Comparison of ENCODE assay signal across 21 cellular contexts in the genomic region with DNA sequence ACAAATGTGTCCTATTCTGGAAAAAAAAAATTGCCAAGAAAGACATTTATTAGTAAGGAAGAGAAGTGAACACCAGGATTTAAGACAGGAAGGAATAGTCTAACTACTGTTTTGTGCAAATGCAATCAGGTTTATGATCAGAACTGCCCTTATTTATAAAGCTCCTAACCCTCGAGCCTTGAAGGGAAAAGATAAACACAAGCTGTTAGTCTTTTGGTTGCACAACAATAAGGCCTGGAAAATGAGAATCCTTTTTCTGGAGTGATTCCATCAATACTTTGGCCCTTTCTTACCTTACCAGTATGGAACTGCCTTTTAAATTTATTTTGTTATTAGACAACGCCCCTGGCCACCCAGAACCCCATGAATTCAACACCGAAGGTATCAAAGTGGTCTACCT. TPM values are rescaled to one million over a fixed set of nuclear protein-coding genes. Genes with fewer than 3 reads are reported as not detected.
DNase-seq lines count a peak whose midpoint lies in the region; TF ChIP-seq lines count a peak whose summit lies in the region.
"Had no signal": no experiment of that assay in that cellular context is flagged by ENCODE, and none has a peak within 500 bp of the region (broad histone marks: within the 10 kb centered on the region; RNA-seq: fewer than 3 reads in every experiment).

No MANE protein-coding gene starts in this region.

- DNase-seq in HuH-7 (ENCODE audit: low spot score) (peak; percentile 20), adipocyte (ENCODE audit: low read depth) (peak; percentile 9), fibroblast of villous mesenchyme (ENCODE audit: low read depth) (peak; percentile 89), mesenchymal stem cell (peak; percentile 65), A673 (ENCODE audit: low spot score) (no peak), cortex of kidney (lab: John Stamatoyannopoulos, UW) (no peak), T-helper 9 cell (no peak), NCI-H510A (lab: John Stamatoyannopoulos, UW) (no peak)
- DNase-seq: ACHN, Calu3, H9, HFFc6, NCI-H1092 treated with DMSO at 0.1 percent for 48 hours, NCI-H1436, NCI-H187, NCI-H2081 treated with DMSO at 0.1 percent for 48 hours, NCI-H524 treated with DMSO at 0.1 percent for 48 hours, NCI-H774, PC-9 had no signal

- no peak overlapping the region for H2BK12ac ChIP-seq in mesenchymal stem cell (ENCODE audit: low read length in 2 of 2)

- H4K8ac ChIP-seq in mesenchymal stem cell (ENCODE audit: low read length), result no peak overlapping the region

- H2BK15ac ChIP-seq in mesenchymal stem cell (ENCODE audit: low read depth, poor library complexity, severe bottlenecking), result no peak overlapping the region

- H3K23ac ChIP-seq in mesenchymal stem cell (ENCODE audit: low read length in 2 of 2), result no peak overlapping the region

- TF ChIP-seq CTCF in fibroblast of villous mesenchyme (IDR thresholded peaks at IDR 0.05; ENCODE audit: insufficient read depth, low read depth, low read length) (no peak), A673 (conservative IDR thresholded peaks at IDR 0.05; ENCODE audit: low read depth, low read length) (no peak)

- no peak overlapping the region for H2BK120ac ChIP-seq in mesenchymal stem cell (ENCODE audit: low read depth, low read length)

- intact Hi-C loops in A673 (cut with micrococcal nuclease; ENCODE audit: unreplicated experiment), result no loop called here

- no peak overlapping the region for H3K27ac ChIP-seq in mesenchymal stem cell (ENCODE audit: low read length, poor library complexity, severe bottlenecking)
- no peak overlapping the region for H3K27ac ChIP-seq in A673 (ENCODE audit: low read depth, low read length, poor library complexity, severe bottlenecking)
- H3K27ac ChIP-seq: PC-9, SJCRH30 had no signal

- POLR2A ChIA-PET in A673 (lab: Charles Lee; ENCODE audit: low non-redundant PET), result no interaction called here

- no peak overlapping the region for H3K4me3 ChIP-seq in adipocyte (ENCODE audit: low read length)
- H3K4me3 ChIP-seq in fibroblast of villous mesenchyme (ENCODE audit: low read depth, low read length), result no peak overlapping the region
- H3K4me3 ChIP-seq in mesenchymal stem cell (ENCODE audit: insufficient read depth in 1 of 2, low read depth in 1 of 2, low read length in 2 of 2), result no peak overlapping the region
- H3K4me3 ChIP-seq in A673 (ENCODE audit: low read depth, low read length, poor library complexity, severe bottlenecking), result no peak overlapping the region
- H3K4me3 ChIP-seq: GM23338, PC-9, SJCRH30 had no signal

- no peaks in the 10 kb centered on the region for H3K27me3 ChIP-seq in adipocyte (replicated peaks; ENCODE audit: control insufficient read depth, insufficient read depth, low read length)
- H3K27me3 ChIP-seq in mesenchymal stem cell (ENCODE audit: control insufficient read depth in 1 of 2, insufficient read depth in 1 of 2, low read length in 2 of 2), result no peaks in the 10 kb centered on the region
- H3K27me3 ChIP-seq in A673 (replicated peaks; ENCODE audit: insufficient read depth, low read depth, low read length, poor library complexity), result no peaks in the 10 kb centered on the region
- H3K27me3 ChIP-seq: SJCRH30 had no signal

- H2AFZ ChIP-seq in mesenchymal stem cell (ENCODE audit: low read depth, low read length), result no peak overlapping the region
- H2AFZ ChIP-seq: GM23338, PC-9 had no signal

- H3K79me1 ChIP-seq in mesenchymal stem cell (replicated peaks; ENCODE audit: low read length, poor library complexity, severe bottlenecking), result no peaks in the 10 kb centered on the region

- no peak overlapping the region for H2BK5ac ChIP-seq in mesenchymal stem cell (ENCODE audit: low read depth, low read length, poor library complexity, severe bottlenecking)

- H2AK5ac ChIP-seq in mesenchymal stem cell (ENCODE audit: low read length, severe bottlenecking), result no peak overlapping the region

- H3K36me3 ChIP-seq in adipocyte (ENCODE audit: control insufficient read depth, insufficient read depth, low read length, severe bottlenecking) (no peaks in the 10 kb centered on the region), mesenchymal stem cell (ENCODE audit: control insufficient read depth in 1 of 2, insufficient read depth in 2 of 2, low read depth in 1 of 2, low read length in 2 of 2) (no peaks in the 10 kb centered on the region), A673 (ENCODE audit: insufficient read depth, low read length, poor library complexity, severe bottlenecking) (no peaks in the 10 kb centered on the region)
- H3K36me3 ChIP-seq: SJCRH30 had no signal

- WGBS in mesenchymal stem cell, result 96% methylated on average over 2 of the region's 3 CpGs

- peak overlapping the region in 1 of 2 experiments; percentile 78 for H3K18ac ChIP-seq in mesenchymal stem cell (ENCODE audit: low read depth in 1 of 2, low read length in 2 of 2)

- no peak overlapping the region for H4K91ac ChIP-seq in mesenchymal stem cell (ENCODE audit: low read length)

- H3K14ac ChIP-seq in mesenchymal stem cell (ENCODE audit: low read length in 2 of 2), result no peak overlapping the region

- CTCF ChIA-PET in A673 (lab: Charles Lee), result no interaction called here

- no peaks in the 10 kb centered on the region for H3K9me3 ChIP-seq in adipocyte (ENCODE audit: control insufficient read depth, low read length)
- H3K9me3 ChIP-seq in mesenchymal stem cell (ENCODE audit: control insufficient read depth, low read length), result no peaks in the 10 kb centered on the region
- H3K9me3 ChIP-seq in A673 (ENCODE audit: low read depth, low read length, poor library complexity, severe bottlenecking), result no peaks in the 10 kb centered on the region
- H3K9me3 ChIP-seq: SJCRH30 had no signal

- H3K9ac ChIP-seq in adipocyte (ENCODE audit: low read length) (no peak overlapping the region), mesenchymal stem cell (ENCODE audit: low read length) (no peak overlapping the region)

- BruUV-seq in A673 (replicated peaks; lab: Mats Ljungman, UMichigan), result no TSS peak

- no peaks in the 10 kb centered on the region for H3K4me1 ChIP-seq in adipocyte (ENCODE audit: control insufficient read depth, insufficient read depth, low read length)
- H3K4me1 ChIP-seq in mesenchymal stem cell (ENCODE audit: control insufficient read depth, insufficient read depth, low read depth, low read length), result no peaks in the 10 kb centered on the region
- no peaks in the 10 kb centered on the region for H3K4me1 ChIP-seq in A673 (ENCODE audit: insufficient read depth, low read length, poor library complexity, severe bottlenecking)
- H3K4me1 ChIP-seq: SJCRH30 had no signal

- no peak overlapping the region for H3K4ac ChIP-seq in mesenchymal stem cell (ENCODE audit: low read depth in 1 of 2, low read length in 2 of 2)

- H3K4me2 ChIP-seq in mesenchymal stem cell (ENCODE audit: low read length, poor library complexity, severe bottlenecking), result no peak overlapping the region
- H3K4me2 ChIP-seq: GM23338, PC-9 had no signal

RNA-seq across cellular contexts. Expression of a gene that starts 52.9 kb away (rescaled TPM):
- total RNA-seq in fibroblast of villous mesenchyme, result 38.7 and 53.1 TPM in 2 replicates
- 221 TPM for polyA plus RNA-seq in mesenchymal stem cell (2013, experiment 1 of 2)
- 233 TPM for polyA plus RNA-seq in mesenchymal stem cell (2013, experiment 2 of 2)
- 315 and 358 TPM in 2 replicates for total RNA-seq in A673 (2021)

Comparison
In these comparisons a context has a peak if more than half of its experiments do, and no peak if none do; other contexts are left out.
1. DNase-seq: peak in HuH-7 (single experiment), adipocyte (single experiment), fibroblast of villous mesenchyme (single experiment) and mesenchymal stem cell (single experiment); none in A673 (single experiment), cortex of kidney (single experiment), T-helper 9 cell (single experiment) and NCI-H510A (single experiment).